ENCODE assay signal across 8 cellular contexts in the genomic region with DNA sequence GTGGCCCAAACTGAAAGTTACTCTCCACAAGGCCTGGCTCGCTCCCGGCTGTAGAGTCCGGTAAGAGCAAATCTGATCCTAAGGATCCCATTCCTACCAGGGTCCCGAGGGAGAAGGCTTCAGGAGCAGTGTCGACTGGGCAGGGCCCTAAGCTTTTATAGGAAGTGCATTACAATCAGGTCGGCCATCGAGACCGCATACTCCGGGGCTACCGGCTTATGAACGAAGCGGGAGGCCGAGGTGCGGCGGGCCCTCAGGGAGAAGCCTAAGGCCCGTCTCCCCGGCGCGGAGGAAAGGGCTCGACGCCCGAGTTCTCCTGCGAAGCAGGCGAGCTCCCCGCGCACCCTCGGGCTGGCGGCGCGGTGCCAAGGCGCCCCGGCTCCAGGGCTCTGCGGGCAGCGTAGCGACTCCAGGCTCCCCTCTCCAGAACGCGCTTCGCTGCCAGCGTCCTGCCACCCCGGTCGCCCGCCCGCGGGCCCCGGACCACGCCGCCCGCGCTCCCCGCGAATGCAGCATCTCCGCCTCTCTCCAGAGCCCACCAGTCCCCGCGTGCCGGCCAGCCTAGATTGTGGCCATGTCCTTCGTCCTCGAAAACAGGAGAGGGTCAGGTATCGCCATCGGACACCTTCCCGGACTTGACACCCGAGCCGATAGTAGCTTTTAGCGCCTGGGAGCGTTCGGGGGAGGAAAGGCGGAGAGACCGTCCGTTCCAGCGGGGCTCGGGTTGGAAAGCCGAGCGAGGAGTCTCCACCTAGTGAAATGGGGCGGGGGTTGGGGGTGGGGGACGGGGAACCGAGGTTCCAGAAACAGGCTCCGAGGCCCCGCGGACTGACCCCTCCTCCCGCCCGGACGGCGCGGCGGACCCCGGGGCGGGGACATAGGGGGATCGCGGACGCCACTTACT. TPM values are rescaled to one million over a fixed set of nuclear protein-coding genes. Genes with fewer than 3 reads are reported as not detected.
DNase-seq lines count a peak whose midpoint lies in the region; ATAC-seq, FAIRE-seq and TF ChIP-seq lines count a peak whose summit lies in the region.

No MANE protein-coding gene starts in this region.

- peaks cover 40% of the 10 kb centered on the region for H3K4me1 Mint-ChIP-seq in progenitor cell of endocrine pancreas (ENCODE audit: low read depth)

- H3K4me3 Mint-ChIP-seq in progenitor cell of endocrine pancreas (ENCODE audit: low read depth), result peak overlapping the region; percentile 90

- no peaks in the 10 kb centered on the region for H3K27me3 Mint-ChIP-seq in progenitor cell of endocrine pancreas

- H3K4me3 ChIP-seq in astrocyte of the cerebellum (ENCODE audit: low read depth, low read length), result peak overlapping the region; percentile 74
- H3K4me3 ChIP-seq in right atrium auricular region, result peak overlapping the region; percentile 56 to 72

- peaks cover 0 to 32% of the 10 kb centered on the region in 2 donors for H3K4me1 ChIP-seq in right atrium auricular region

- H3K36me3 Mint-ChIP-seq in progenitor cell of endocrine pancreas (ENCODE audit: insufficient read depth), result no peaks in the 10 kb centered on the region

- H3K27ac Mint-ChIP-seq in progenitor cell of endocrine pancreas, result peak overlapping the region; percentile 94

- ATAC-seq in GM21529 (IDR thresholded peaks at IDR 0.05; ENCODE audit: unreplicated experiment), result no peak

- in situ Hi-C loops in astrocyte of the cerebellum (cut with HindIII; ENCODE audit: low sequenced_read_pairs), result loop anchor here (10.0 kb wide), 1 partner anchor 1769 kb away; no protein-coding TSS in a partner anchor

- TF ChIP-seq CTCF in astrocyte of the cerebellum (IDR thresholded peaks at IDR 0.05; ENCODE audit: low read depth, low read length, missing control alignments) (peak; percentile 21), right atrium auricular region (IDR thresholded peaks at IDR 0.05) (no peak), progenitor cell of endocrine pancreas (IDR thresholded peaks at IDR 0.05; ENCODE audit: unreplicated experiment) (no peak)

- no peaks in the 10 kb centered on the region for H3K36me3 ChIP-seq in right atrium auricular region

- H3K9me3 ChIP-seq in right atrium auricular region, result no peaks in the 10 kb centered on the region

- no peak for FAIRE-seq in RCC 7860 (lab: Jason Lieb, UNC)

- no peaks in the 10 kb centered on the region for H3K9me3 Mint-ChIP-seq in progenitor cell of endocrine pancreas (ENCODE audit: low read depth)

- peak; percentile 47 to 56 for DNase-seq in NCI-H2081 (lab: John Stamatoyannopoulos, UW)
- no peak for DNase-seq in NCI-H2081 treated with DMSO at 0.1 percent for 48 hours (lab: John Stamatoyannopoulos, UW)
- DNase-seq in RCC 7860 (ENCODE audit: low spot score), result peak; percentile 36
- no peak for DNase-seq in astrocyte of the cerebellum (ENCODE audit: low read depth)
- no peak for DNase-seq in right atrium auricular region (ENCODE audit: low spot score)
- DNase-seq in progenitor cell of endocrine pancreas (ENCODE audit: low spot score, unreplicated experiment), result no peak
- DNase-seq in HCEC 1CT, result no peak

- peak overlapping the region; percentile 42 to 83 for H3K27ac ChIP-seq in right atrium auricular region

- no peaks in the 10 kb centered on the region for H3K27me3 ChIP-seq in right atrium auricular region

RNA-seq across cellular contexts. Expression of gene EFNB2, which starts 1.3 kb away (rescaled TPM):
- total RNA-seq in right atrium auricular region, result 10 to 100 TPM; 15.5 to 17.4 TPM
- 44.2 and 50.8 TPM in 2 replicates for total RNA-seq in progenitor cell of endocrine pancreas

RNA-seq across cellular contexts. Expression of gene ARGLU1, which starts 33.7 kb away (rescaled TPM):
- total RNA-seq in right atrium auricular region (10 to 100 TPM; 26.1 to 39.9 TPM), progenitor cell of endocrine pancreas (148 and 149 TPM in 2 replicates)

Comparison
In these comparisons a context has a peak if more than half of its experiments do, and no peak if none do; other contexts are left out.
1. DNase-seq: peak in NCI-H2081 (2 of 2) and RCC 7860 (single experiment); none in NCI-H2081 treated with DMSO at 0.1 percent for 48 hours (single experiment), astrocyte of the cerebellum (single experiment), right atrium auricular region (single experiment), progenitor cell of endocrine pancreas (single experiment) and HCEC 1CT (single experiment).